Comparison of ENCODE assay signal across 8 cellular contexts in the genomic region with DNA sequence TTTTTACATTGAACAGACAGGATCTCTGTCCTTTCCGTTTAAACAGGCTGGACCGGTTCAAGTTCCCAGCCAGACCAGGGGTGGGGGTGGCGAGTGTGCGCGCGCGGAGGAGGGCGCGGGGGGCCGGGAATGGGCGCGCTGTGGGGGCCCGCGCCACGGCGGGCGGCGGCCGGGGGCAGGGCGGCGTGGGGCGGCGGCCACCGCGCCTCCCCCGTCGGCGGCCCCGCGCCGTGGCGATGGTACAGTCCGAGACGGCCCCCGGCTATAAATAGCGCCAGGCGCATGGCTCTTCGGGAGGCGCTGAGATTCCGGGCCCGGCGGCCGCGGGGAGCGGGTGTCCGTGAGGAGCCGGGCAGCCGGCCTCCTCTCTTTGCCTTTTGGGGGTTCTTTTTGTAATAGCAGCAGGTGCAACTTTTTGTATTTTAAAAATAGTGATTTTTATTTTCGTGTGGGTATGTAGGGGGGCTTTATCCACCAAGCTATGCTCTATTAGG. TPM values are rescaled to one million over a fixed set of nuclear protein-coding genes. Genes with fewer than 3 reads are reported as not detected.
DNase-seq lines count a peak whose midpoint lies in the region; ATAC-seq and TF ChIP-seq lines count a peak whose summit lies in the region.

No MANE protein-coding gene starts in this region.

- H3K9me3 ChIP-seq in mucosa of descending colon: no peaks in the 10 kb centered on the region

- H3K9me3 Mint-ChIP-seq in endothelial cell (ENCODE audit: unreplicated experiment): no peaks in the 10 kb centered on the region

- H3K4me1 ChIP-seq in mucosa of descending colon (ENCODE audit: low read depth): peaks cover 14% of the 10 kb centered on the region

- DNase-seq in G401 (ENCODE audit: low spot score) (peak; percentile 84), NCI-H524 (lab: John Stamatoyannopoulos, UW) (peak; percentile 72 to 78), endothelial cell (ENCODE audit: low spot score) (peak; percentile 70), mucosa of descending colon (peak in 1 of 3 donors; percentile 17)
- DNase-seq in stimulated activated CD4-positive, alpha-beta T cell treated with anti-CD3 and anti-CD28 coated beads, Interleukin-4, amount 100 ng/mL, for 1 hour: no peak

- H3K4me3 ChIP-seq in mucosa of descending colon: no peak overlapping the region

- ATAC-seq in mucosa of descending colon: peak; percentile 36
- no peak for ATAC-seq in HG02610 (IDR thresholded peaks at IDR 0.05; ENCODE audit: unreplicated experiment)
- ATAC-seq in GM21423 (IDR thresholded peaks at IDR 0.05; ENCODE audit: unreplicated experiment): no peak
- no peak for ATAC-seq in HG02884 (IDR thresholded peaks at IDR 0.05; ENCODE audit: unreplicated experiment)

- H3K4me3 Mint-ChIP-seq in endothelial cell (ENCODE audit: unreplicated experiment): peak overlapping the region; percentile 91

- peaks cover 7% of the 10 kb centered on the region for H3K4me1 Mint-ChIP-seq in endothelial cell (ENCODE audit: unreplicated experiment)

- no peaks in the 10 kb centered on the region for H3K36me3 ChIP-seq in mucosa of descending colon (ENCODE audit: low read depth)

- peaks cover 11% of the 10 kb centered on the region for H3K27me3 Mint-ChIP-seq in endothelial cell (ENCODE audit: unreplicated experiment)

- in situ Hi-C loops in G401 (cut with HindIII; ENCODE audit: low sequenced_read_pairs): no loop called here

- no peaks in the 10 kb centered on the region for H3K36me3 Mint-ChIP-seq in endothelial cell (ENCODE audit: low read depth, unreplicated experiment)

- TF ChIP-seq CTCF in endothelial cell (IDR thresholded peaks at IDR 0.05; ENCODE audit: unreplicated experiment): no peak
- no peak for TF ChIP-seq CTCF in mucosa of descending colon (IDR thresholded peaks at IDR 0.05)

- H3K27ac Mint-ChIP-seq in endothelial cell (ENCODE audit: unreplicated experiment): peak overlapping the region; percentile 70

- intact Hi-C loops in mucosa of descending colon (cut with DNase I, micrococcal nuclease): no loop called here

RNA-seq across cellular contexts. Expression of gene CELF4, which starts 0.4 kb away (rescaled TPM):
- not detected in 2 replicates for total RNA-seq in G401 (2014; rRNA removed; shearing (Covaris generic))
- total RNA-seq in endothelial cell (ENCODE audit: unreplicated experiment) (0.44 TPM), mucosa of descending colon (1 to 10 TPM in 1 of 3 donors, under 1 TPM in 2; 0.32 to 4.4 (median 0.72) TPM)
